In the genomic region with DNA sequence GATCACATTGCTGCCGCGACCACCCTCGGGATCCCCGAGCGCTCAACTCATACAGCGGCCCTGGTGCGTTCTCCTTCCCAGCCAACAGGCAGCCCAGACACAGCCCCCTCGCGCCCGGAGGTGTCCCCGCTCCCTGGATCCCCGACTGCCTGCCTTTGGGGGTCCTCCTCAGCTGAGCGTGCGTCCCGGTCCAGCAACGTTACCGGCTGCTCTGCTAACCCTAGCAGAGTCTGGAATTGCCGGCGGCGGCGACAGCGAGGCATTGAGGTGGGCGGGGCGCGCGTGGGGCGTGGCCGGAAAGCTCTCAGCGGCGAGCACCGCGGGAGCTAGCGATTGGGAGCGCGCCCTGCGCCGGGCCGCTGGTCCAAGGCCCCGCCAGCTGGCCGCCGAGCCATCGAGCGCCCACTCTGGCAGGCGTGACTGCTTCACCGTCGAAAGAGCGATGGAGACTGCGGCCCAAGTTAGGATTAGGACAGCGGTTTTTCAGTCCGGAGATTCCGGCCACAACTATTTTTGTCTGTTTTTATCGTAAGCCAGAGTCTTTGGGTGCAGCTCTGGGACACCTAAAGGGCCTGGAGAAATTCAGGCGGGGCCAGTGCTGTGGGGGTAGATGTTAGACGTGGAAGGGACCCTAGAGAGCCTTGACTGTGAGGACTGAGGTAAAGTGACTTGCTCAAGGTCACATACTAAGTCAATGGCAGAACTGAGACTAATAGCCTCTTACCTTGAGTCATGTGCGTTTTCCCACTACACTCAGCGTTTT, we compare ENCODE assay signal across 8 cellular contexts. TPM values are rescaled to one million over a fixed set of nuclear protein-coding genes. Genes with fewer than 3 reads are reported as not detected.
DNase-seq lines count a peak whose midpoint lies in the region; ATAC-seq and TF ChIP-seq lines count a peak whose summit lies in the region.

A gene (minus strand): TSS at position 232 of the 763 bp plus-strand sequence. CDS start 17,575 bp downstream, outside the sequence.

- peaks cover 26% of the 10 kb centered on the region for H3K4me1 Mint-ChIP-seq in CD14-positive monocyte
- H3K4me1 Mint-ChIP-seq in activated CD4-positive, alpha-beta T cell treated with anti-CD3 and anti-CD28 coated beads, Interleukin-2, amount 10 ng/mL, durations not matched to agents 7 days and 5 days = peaks cover 23% of the 10 kb centered on the region

- ATAC-seq in GM19351 (IDR thresholded peaks at IDR 0.05; ENCODE audit: unreplicated experiment) = peak; percentile 96
- ATAC-seq in HG03520 (IDR thresholded peaks at IDR 0.05; ENCODE audit: unreplicated experiment) = peak; percentile 97
- ATAC-seq in left lobe of liver = peak; percentile 92

- peaks cover 6 to 11% of the 10 kb centered on the region in 2 donors for H3K36me3 Mint-ChIP-seq in CD14-positive monocyte
- no peaks in the 10 kb centered on the region for H3K36me3 Mint-ChIP-seq in activated CD4-positive, alpha-beta T cell treated with anti-CD3 and anti-CD28 coated beads, Interleukin-2, amount 10 ng/mL, durations not matched to agents 7 days and 5 days (ENCODE audit: low read depth)

- peak within 1 kb of the TSS; percentile 98 for H3K4me3 Mint-ChIP-seq in CD14-positive monocyte
- H3K4me3 Mint-ChIP-seq in activated CD4-positive, alpha-beta T cell treated with anti-CD3 and anti-CD28 coated beads, Interleukin-2, amount 10 ng/mL, durations not matched to agents 7 days and 5 days = peak within 1 kb of the TSS; percentile 92

- POLR2A ChIA-PET in activated CD4-positive, alpha-beta T cell treated with anti-CD3 and anti-CD28 coated beads, Interleukin-2, amount 10 ng/mL, durations not matched to agents 7 days and 5 days (lab: Charles Lee) = interaction anchor here (0.6 to 0.7 kb wide), 7 partner anchors 25 to 314 kb away, joined by 3 to 4 read pairs (median 3); no protein-coding TSS in a partner anchor

- H3K9me3 Mint-ChIP-seq in CD14-positive monocyte = peaks cover 0 to 3% (median 0%) of the 10 kb centered on the region in 7 donors
- H3K9me3 Mint-ChIP-seq in activated CD4-positive, alpha-beta T cell treated with anti-CD3 and anti-CD28 coated beads, Interleukin-2, amount 10 ng/mL, durations not matched to agents 7 days and 5 days = no peaks in the 10 kb centered on the region

- TF ChIP-seq CTCF in CD14-positive monocyte (IDR thresholded peaks at IDR 0.05) = no peak

- H3K27ac Mint-ChIP-seq in CD14-positive monocyte = peak within 1 kb of the TSS; percentile 86 to 96 (median 94)
- peak within 1 kb of the TSS; percentile 90 for H3K27ac Mint-ChIP-seq in activated CD4-positive, alpha-beta T cell treated with anti-CD3 and anti-CD28 coated beads, Interleukin-2, amount 10 ng/mL, durations not matched to agents 7 days and 5 days

- CTCF ChIA-PET in activated CD4-positive, alpha-beta T cell treated with anti-CD3 and anti-CD28 coated beads, Interleukin-2, amount 10 ng/mL, durations not matched to agents 7 days and 5 days (lab: Charles Lee) = interaction anchor here (0.5 to 1.2 kb wide), 7 partner anchors 8 to 1523 kb away, joined by 3 to 4 read pairs (median 3); a partner anchor contains a TSS

- intact Hi-C loops in CD14-positive monocyte (cut with micrococcal nuclease) = loop anchor here in 1 of 2 donors (10.0 kb wide), 1 partner anchor 134 kb away; no protein-coding TSS in a partner anchor

- DNase-seq in CD14-positive monocyte (ENCODE audit: low spot score) (peak; percentile 86), NCI-H526 treated with DMSO at 0.1 percent for 48 hours (lab: John Stamatoyannopoulos, UW) (peak; percentile 79), dedifferentiated amniotic fluid mesenchymal stem cell (ENCODE audit: extremely low spot score) (peak; percentile 89), left lobe of liver (ENCODE audit: low spot score) (peak; percentile 96)
- DNase-seq in activated CD4-positive, alpha-beta T cell treated with anti-CD3 and anti-CD28 coated beads, Interleukin-2, amount 10 ng/mL, durations not matched to agents 7 days and 5 days = peak; percentile 91
- DNase-seq in stimulated activated CD4-positive, alpha-beta T cell treated with anti-CD3 and anti-CD28 coated beads, Interleukin-2, amount 100 ng/mL, for 24 hours = peak; percentile 93 to 94

- H3K27me3 Mint-ChIP-seq in CD14-positive monocyte (ENCODE audit: low read depth in 3 of 3) = peaks cover 0 to 1% (median 0%) of the 10 kb centered on the region in 3 donors
- H3K27me3 Mint-ChIP-seq in activated CD4-positive, alpha-beta T cell treated with anti-CD3 and anti-CD28 coated beads, Interleukin-2, amount 10 ng/mL, durations not matched to agents 7 days and 5 days = no peaks in the 10 kb centered on the region

RNA-seq across cellular contexts. Expression of the gene that starts here (rescaled TPM):
- polyA plus RNA-seq in CD14-positive monocyte = 10 to 100 TPM; 16.8 to 21.0 TPM
- total RNA-seq in activated CD4-positive, alpha-beta T cell treated with anti-CD3 and anti-CD28 coated beads, Interleukin-2, amount 10 ng/mL, durations not matched to agents 7 days and 5 days = 1 to 10 TPM; 7.1 to 9.6 TPM
- 21.5 TPM for total RNA-seq in left lobe of liver

Comparison
In these comparisons a context has a peak if more than half of its experiments do, and no peak if none do; other contexts are left out.
1. Peak in every context shown above with its lines: DNase-seq and ATAC-seq.